ENCODE assay signal across 8 cellular contexts in genomic region chr7:1458676-1459511, GRCh38. TPM values are rescaled to one million over a fixed set of nuclear protein-coding genes. Genes with fewer than 3 reads are reported as not detected.
DNase-seq lines count a peak whose midpoint lies in the region; ATAC-seq, FAIRE-seq and TF ChIP-seq lines count a peak whose summit lies in the region.

TSS of gene MICALL2 (minus strand) at chr7:1459470. CDS start at chr7:1459326, 144 bp downstream.

- TF ChIP-seq EP300 in H1 (IDR thresholded peaks at IDR 0.05; ENCODE audit: borderline replicate concordance in 1 of 2, low read depth in 2 of 2, low read length in 2 of 2): no peak
- no peak for TF ChIP-seq EP300 in suprapubic skin (IDR thresholded peaks at IDR 0.05)

- H3K18ac ChIP-seq in H1 (ENCODE audit: extremely low read depth, low read length): peak within 1 kb of the TSS; percentile 83

- peak within 1 kb of the TSS; percentile 57; the same call in 1 of the 2 replicates for H3K27ac ChIP-seq in WERI-Rb-1
- no peak within 1 kb of the TSS for H3K27ac ChIP-seq in H1 (ENCODE audit: low read depth, low read length)
- peak within 1 kb of the TSS; percentile 91 for H3K27ac ChIP-seq in suprapubic skin

- peak within 1 kb of the TSS; percentile 85 to 93 for H3K4me2 ChIP-seq in H1 (ENCODE audit: insufficient read depth in 1 of 2, low read depth in 2 of 2, low read length in 2 of 2)

- peaks cover 10% of the 10 kb centered on the region; the same call in 1 of the 2 replicates for H3K23me2 ChIP-seq in H1 (ENCODE audit: low read depth, low read length)

- H3K4ac ChIP-seq in H1 (replicated peaks; ENCODE audit: insufficient read length, low read depth, low read length): no peak within 1 kb of the TSS

- peaks cover 0 to 2% of the 10 kb centered on the region in 2 experiments for H4K20me1 ChIP-seq in H1 (replicated peaks in 1 of 2; ENCODE audit: control insufficient read depth in 1 of 2, insufficient read depth in 2 of 2, low read length in 2 of 2)

- CTCF ChIA-PET in H1 (lab: Charles Lee; ENCODE audit: partially characterized antibody): interaction anchor here (2.3 to 3.8 kb wide), 2 partner anchors 18 to 26 kb away, joined by 6 to 13 read pairs; no protein-coding TSS in a partner anchor

- H2AK5ac ChIP-seq in H1 (ENCODE audit: low read depth, low read length): no peak within 1 kb of the TSS

- ATAC-seq in GM19438 (IDR thresholded peaks at IDR 0.05; ENCODE audit: low read depth, unreplicated experiment): peak; percentile 24

- no peak for TF ChIP-seq RAD21 in H1 (IDR thresholded peaks at IDR 0.05 in 1 of 2, conservative IDR thresholded peaks at IDR 0.05 in 1 of 2; ENCODE audit: low read depth in 2 of 2, low read length in 2 of 2)

- H2BK20ac ChIP-seq in H1 (ENCODE audit: low read length): no peak within 1 kb of the TSS

- peak in 1 of 2 experiments; percentile 83; a peak in 2 of 3 replicates for TF ChIP-seq POLR2A in H1 (IDR thresholded peaks at IDR 0.05; ENCODE audit: control extremely low read depth in 1 of 2, low read depth in 2 of 2, low read length in 2 of 2)
- TF ChIP-seq POLR2A in suprapubic skin (IDR thresholded peaks at IDR 0.05): peak; percentile 83 to 86

- POLR2A ChIA-PET in H1 (lab: Charles Lee; ENCODE audit: partially characterized antibody): interaction anchor here (1.5 kb wide), 1 partner anchor 18 kb away, joined by 3 read pairs; no protein-coding TSS in a partner anchor

- H2BK12ac ChIP-seq in H1 (ENCODE audit: low read depth, low read length): no peak within 1 kb of the TSS

- no peak within 1 kb of the TSS for H2BK5ac ChIP-seq in H1 (ENCODE audit: low read depth, low read length)

- no peak within 1 kb of the TSS; the same call in none of the 2 replicates for H4K8ac ChIP-seq in H1 (ENCODE audit: extremely low read depth, insufficient read depth, low read length)

- WGBS in H1 (ENCODE audit: extremely low coverage in 1 of 2, insufficient coverage in 1 of 2, insufficient read length in 1 of 2, insufficient replicate concordance in 2 of 2, low coverage in 1 of 2, low lambda C conversion rate in 2 of 2, missing lambda C conversion rate in 1 of 2), 2 experiments: 12% methylated on average over 50 of the region's 69 CpGs; no CpG with 5 or more reads in 1 of the 2 experiments
- WGBS in suprapubic skin: 1% methylated on average over 44 of the region's 69 CpGs

- FAIRE-seq in H1 (lab: Jason Lieb, UNC): no peak

- H3K79me2 ChIP-seq in H1 (ENCODE audit: control insufficient read depth in 1 of 2, insufficient read depth in 2 of 2, low read length in 2 of 2): no peaks in the 10 kb centered on the region

- H3K4me3 ChIP-seq in WERI-Rb-1 (ENCODE audit: low read depth, low read length) (peak within 1 kb of the TSS; percentile 73), H1 (ENCODE audit: extremely low read depth in 1 of 4, insufficient read depth in 2 of 4, low read depth in 3 of 4, low read length in 4 of 4) (peak within 1 kb of the TSS; percentile 68 to 77 (median 72)), suprapubic skin (peak within 1 kb of the TSS; percentile 91)

- H3K23ac ChIP-seq in H1 (ENCODE audit: insufficient read length): no peak within 1 kb of the TSS

- H3K27me3 ChIP-seq in WERI-Rb-1 (ENCODE audit: insufficient read depth, low read depth, severe bottlenecking) (no peaks in the 10 kb centered on the region), H1 (replicated peaks in 1 of 4; ENCODE audit: control insufficient read depth in 3 of 4, extremely low read depth in 1 of 4, insufficient read depth in 3 of 4, low read length in 3 of 4) (no peaks in the 10 kb centered on the region), suprapubic skin (no peaks in the 10 kb centered on the region)

- H3K9me3 ChIP-seq in WERI-Rb-1 (ENCODE audit: severe bottlenecking) (no peaks in the 10 kb centered on the region), H1 (ENCODE audit: insufficient read depth in 2 of 2, low read depth in 1 of 2, low read length in 1 of 2) (no peaks in the 10 kb centered on the region), suprapubic skin (no peaks in the 10 kb centered on the region)

- no peak within 1 kb of the TSS for H3K56ac ChIP-seq in H1 (replicated peaks; ENCODE audit: insufficient read length, low read depth, low read length)

- H3K4me1 ChIP-seq in H1 (replicated peaks in 1 of 4; ENCODE audit: control insufficient read depth in 3 of 4, insufficient read depth in 4 of 4, low read length in 3 of 4) (peaks cover 0 to 24% (median 14%) of the 10 kb centered on the region in 4 experiments; a peak in 6 of 7 replicates), suprapubic skin (peaks cover 87% of the 10 kb centered on the region)

- no peaks in the 10 kb centered on the region for H3K79me1 ChIP-seq in H1 (ENCODE audit: low read depth, low read length)

- TF ChIP-seq CTCF in WERI-Rb-1 (IDR thresholded peaks at IDR 0.05; ENCODE audit: low read depth, low read length) (no peak), H1 (IDR thresholded peaks at IDR 0.05; ENCODE audit: control extremely low read depth in 1 of 3, insufficient read depth in 1 of 3, low read depth in 1 of 3, low read length in 3 of 3) (no peak), suprapubic skin (IDR thresholded peaks at IDR 0.05) (no peak)

- no peak within 1 kb of the TSS for H4K91ac ChIP-seq in H1 (replicated peaks; ENCODE audit: insufficient read length, low read length)

- no peak within 1 kb of the TSS for H2BK15ac ChIP-seq in H1 (ENCODE audit: low read length)

- H4K5ac ChIP-seq in H1 (ENCODE audit: insufficient read length, low read depth, low read length): no peak within 1 kb of the TSS

- H3K9ac ChIP-seq in H1 (replicated peaks in 1 of 4; ENCODE audit: extremely low read depth in 1 of 4, low read depth in 3 of 4, low read length in 3 of 4): peak within 1 kb of the TSS in 3 of 4 experiments; percentile 0 to 47 (median 23); a peak in 5 of 7 replicates

- no peak within 1 kb of the TSS for H2BK120ac ChIP-seq in H1 (replicated peaks; ENCODE audit: low read depth, low read length)

- H3K36me3 ChIP-seq in WERI-Rb-1 (no peaks in the 10 kb centered on the region), H1 (ENCODE audit: control insufficient read depth in 2 of 4, insufficient read depth in 4 of 4, low read length in 3 of 4) (no peaks in the 10 kb centered on the region), suprapubic skin (no peaks in the 10 kb centered on the region)

- DNase-seq in DMS53 (lab: John Stamatoyannopoulos, UW): peak; percentile 88
- peak; percentile 88 for DNase-seq in HPDE6-E6E7 (ENCODE audit: extremely low spot score)
- DNase-seq in WERI-Rb-1: no peak
- no peak for DNase-seq in H1 (ENCODE audit: low read depth in 1 of 2, low spot score in 2 of 2)
- DNase-seq in medulla oblongata (ENCODE audit: extremely low spot score): peak; percentile 38
- peak in 1 of 2 donors; percentile 93 for DNase-seq in suprapubic skin (ENCODE audit: low spot score in 2 of 2)
- no peak for DNase-seq in SIG-M5 (lab: John Stamatoyannopoulos, UW)

- H2AFZ ChIP-seq in H1 (ENCODE audit: low read length): no peak within 1 kb of the TSS

- no peak within 1 kb of the TSS for H3K14ac ChIP-seq in H1 (ENCODE audit: insufficient read length)

TF ChIP-seq in H1, 55 proteins besides CTCF, POLR2A, EP300 and RAD21 (continues in another document):
- TF ChIP-seq ATF3 (IDR thresholded peaks at IDR 0.05; ENCODE audit: insufficient read depth, low read depth, low read length): no peak
- TF ChIP-seq ASH2L (IDR thresholded peaks at IDR 0.05; ENCODE audit: low read length): peak; percentile 36
- TF ChIP-seq KDM5A (IDR thresholded peaks at IDR 0.05; ENCODE audit: low read length): no peak
- no peak for TF ChIP-seq SAP30 (IDR thresholded peaks at IDR 0.05; ENCODE audit: insufficient read depth, insufficient replicate concordance, low read length)
- TF ChIP-seq TBP (IDR thresholded peaks at IDR 0.05; ENCODE audit: low read depth, low read length): peak; percentile 32; the same call in 1 of the 2 replicates
- peak; percentile 78 for TF ChIP-seq KDM4A (IDR thresholded peaks at IDR 0.05; ENCODE audit: low read depth, low read length, severe bottlenecking)
- peak in 1 of 2 experiments; percentile 68; a peak in 2 of 4 replicates for TF ChIP-seq SIN3A (conservative IDR thresholded peaks at IDR 0.05 in 1 of 2, IDR thresholded peaks at IDR 0.05 in 1 of 2; ENCODE audit: low read depth in 1 of 2, low read length in 2 of 2)
- TF ChIP-seq TAF1 (IDR thresholded peaks at IDR 0.05; ENCODE audit: low read depth, low read length): peak; percentile 66
- peak; percentile 16; the same call in 1 of the 2 replicates for TF ChIP-seq E2F6 (IDR thresholded peaks at IDR 0.05)
- no peak for TF ChIP-seq RXRA (IDR thresholded peaks at IDR 0.05; ENCODE audit: insufficient read depth, low read depth, low read length)
- TF ChIP-seq SIX5 (IDR thresholded peaks at IDR 0.05; ENCODE audit: low read depth, low read length): no peak
- peak; percentile 43; the same call in 1 of the 2 replicates for TF ChIP-seq MAX (IDR thresholded peaks at IDR 0.05)
- peak; percentile 67; the same call in 1 of the 2 replicates for TF ChIP-seq YY1 (IDR thresholded peaks at IDR 0.05; ENCODE audit: low read depth, low read length)
- TF ChIP-seq CREB1 (IDR thresholded peaks at IDR 0.05): peak; percentile 76; the same call in 1 of the 2 replicates
- peak; percentile 65; the same call in 1 of the 2 replicates for TF ChIP-seq BACH1 (IDR thresholded peaks at IDR 0.05; ENCODE audit: low read length)

RNA-seq across cellular contexts. Expression of gene MICALL2, which starts in this region (rescaled TPM):
- total RNA-seq in H1 (2021; fragmentation: NEBNext Ultra II Directional; extraction: Animal tissue kit (Norgen Biotek cat#: 25700)): 7.7 and 8.5 TPM in 2 replicates
- polyA plus RNA-seq in H1 (2011; rRNA removed): 5.3 and 7.4 TPM in 2 replicates
- 7.2 TPM for polyA plus RNA-seq in H1 (2011; cell fraction: cytosol; rRNA removed)
- 64.5 TPM for polyA plus RNA-seq in H1 (2011; cell fraction: nucleus; rRNA removed)
- 4.7 to 12.0 TPM (median 11.0 TPM) in 4 replicates for polyA plus RNA-seq in H1 (2012, experiment 1 of 2)
- polyA plus RNA-seq in H1 (2012, experiment 2 of 2): 4.4 TPM
- polyA plus RNA-seq in H1 (2013, experiment 1 of 2): 8.1 TPM
- 6.8 TPM for polyA plus RNA-seq in H1 (2013, experiment 2 of 2)
- polyA minus RNA-seq in H1 (2011; rRNA and poly(A)+ RNA removed): 8.8 and 9.6 TPM in 2 replicates
- polyA minus RNA-seq in H1 (2011; cell fraction: cytosol; rRNA and poly(A)+ RNA removed): 5.7 TPM
- 14.6 TPM for polyA minus RNA-seq in H1 (2011; cell fraction: nucleus; rRNA and poly(A)+ RNA removed)
- total RNA-seq in suprapubic skin: 10 to 100 TPM; 15.7 to 23.5 (median 16.9) TPM

Comparison
In these comparisons a context has a peak if more than half of its experiments do, and no peak if none do; other contexts are left out.
1. DNase-seq: peak in DMS53 (single experiment), HPDE6-E6E7 (single experiment) and medulla oblongata (single experiment); none in WERI-Rb-1 (single experiment), H1 (0 of 2) and SIG-M5 (single experiment).
2. Peak in every context shown above with its lines, with median percentiles within 50 percentile points of each other: H3K4me3 ChIP-seq.